In genomic region chr5:129460951-129461815, GRCh38 we compare ENCODE assay signal across 1 cellular context.
TF ChIP-seq lines count a peak whose summit lies in the region.

No MANE protein-coding gene starts in this region.

TF ChIP-seq in WTC11, 78 proteins besides CTCF, POLR2A, EP300 and RAD21 (continued from another document):
- TF ChIP-seq ZBTB43 (CRISPR knock-in tag; IDR thresholded peaks at IDR 0.05) (0 out of 2 replicates have a peak, but pooled peaks have one; percentile 21), PRRX2 (CRISPR knock-in tag; IDR thresholded peaks at IDR 0.05) (no peak), HMGXB4 (CRISPR knock-in tag; IDR thresholded peaks at IDR 0.05) (peak; percentile 59), ESRRA (CRISPR knock-in tag; IDR thresholded peaks at IDR 0.05; ENCODE audit: borderline replicate concordance) (no peak)
